29 cellular contexts compared by ENCODE assay signal in genomic region chr12:107152331-107152730, GRCh38.
"Had no signal": no experiment of that assay in that cellular context is flagged by ENCODE, and none has a peak within 500 bp of the region (broad histone marks: within the 10 kb centered on the region; RNA-seq: fewer than 3 reads in every experiment).

No MANE protein-coding gene starts in this region.

- H2AFZ ChIP-seq: PC-9 had no signal

- H3K4me3 ChIP-seq: cardiac muscle cell, MG63, PC-9 had no signal

- H3K27me3 ChIP-seq: cardiac muscle cell, MG63 had no signal

- ATAC-seq: activated CD8-positive, alpha-beta T cell treated with anti-CD3 and anti-CD28 coated beads, Interleukin-2, amount 10 ng/mL, durations not matched to agents 7 days and 5 days; activated naive CD4-positive, alpha-beta T cell treated with anti-CD3 and anti-CD28 coated beads, Interleukin-2, amount 50 U/mL, for 72 hours; activated naive CD8-positive, alpha-beta T cell treated with anti-CD3 and anti-CD28 coated beads, Interleukin-2, amount 50 U/mL, for 24 hours; T-helper 17 cell; WTC11 had no signal

- H3K36me3 ChIP-seq: cardiac muscle cell, MG63 had no signal

- H3K9me3 ChIP-seq: MG63 had no signal

- H3K4me2 ChIP-seq: KMS-11, PC-9 had no signal

- H3K27ac ChIP-seq: cardiac muscle cell, KMS-11, PC-9 had no signal

- H3K9ac ChIP-seq: KMS-11 had no signal

- DNase-seq: activated CD4-positive, alpha-beta T cell treated with anti-CD3 and anti-CD28 coated beads for 48 hours; activated CD4-positive, alpha-beta T cell treated with anti-CD3 and anti-CD28 coated beads, Interleukin-2, amount 50 U/mL, for 4 hours; activated CD4-positive, CD25-positive, alpha-beta regulatory T cell treated with anti-CD3 and anti-CD28 coated beads, Interleukin-2, amount 50 U/mL, for 72 hours; activated CD8-positive, alpha-beta memory T cell treated with anti-CD3 and anti-CD28 coated beads, Interleukin-2, amount 50 U/mL, for 48 hours; activated CD8-positive, alpha-beta T cell treated with anti-CD3 and anti-CD28 coated beads, Interleukin-2, amount 10 ng/mL, durations not matched to agents 7 days and 5 days; activated effector memory CD4-positive, alpha-beta T cell treated with anti-CD3 and anti-CD28 coated beads, Interleukin-2, amount 50 U/mL, for 16 hours; activated naive CD4-positive, alpha-beta T cell treated with Interleukin-2 at 50 U/mL for 16 hours; activated naive CD8-positive, alpha-beta T cell treated with anti-CD3 and anti-CD28 coated beads, Interleukin-2, amount 50 U/mL, for 24 hours; activated T-cell treated with anti-CD3 and anti-CD28 coated beads, Interleukin-2, amount 50 U/mL, for 1 hour; anterior cingulate cortex; MG63; MV-4-11; NCI-H1092 treated with DMSO at 0.1 percent for 48 hours; NCI-H1417 treated with DMSO at 0.1 percent for 48 hours; NCI-H1694; NCI-H2029; NCI-H2107; NCI-H2171 treated with DMSO at 0.1 percent for 48 hours; NCI-H345; NCI-H510A; NCI-H69; PC-9; SHP77 treated with DMSO at 0.1 percent for 48 hours; T-helper 17 cell; T-helper 9 cell had no signal
